26 cellular contexts compared by ENCODE assay signal in the genomic region with DNA sequence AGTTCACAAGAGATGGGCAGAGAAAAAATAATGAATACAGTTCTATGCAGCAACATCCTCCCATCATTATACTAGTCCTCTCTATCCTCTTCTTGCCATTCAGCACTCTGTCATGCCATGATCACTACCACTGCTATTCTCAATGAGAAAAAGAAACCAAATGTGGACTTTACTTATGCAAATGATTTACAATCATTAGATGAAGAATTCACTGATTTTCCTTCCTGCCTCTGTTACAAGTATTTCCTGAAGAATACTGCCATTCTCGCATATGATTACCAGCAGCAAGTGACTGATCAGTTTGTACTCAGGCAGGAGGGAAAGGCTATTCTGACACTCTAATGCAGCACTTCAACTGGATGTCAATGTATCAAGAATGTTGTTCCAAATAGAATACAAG. TPM values are rescaled to one million over a fixed set of nuclear protein-coding genes. Genes with fewer than 3 reads are reported as not detected.
DNase-seq lines count a peak whose midpoint lies in the region; ATAC-seq and TF ChIP-seq lines count a peak whose summit lies in the region.
"Had no signal": no experiment of that assay in that cellular context is flagged by ENCODE, and none has a peak within 500 bp of the region (broad histone marks: within the 10 kb centered on the region; RNA-seq: fewer than 3 reads in every experiment).

No MANE protein-coding gene starts in this region.

- H3K9ac ChIP-seq in NT2/D1 (ENCODE audit: insufficient read length, low read depth) = no peak overlapping the region

- no peak for ATAC-seq in thoracic aorta (ENCODE audit: insufficient number of reproducible peaks, low FRiP score, low read depth)
- ATAC-seq in HG02970 (IDR thresholded peaks at IDR 0.05; ENCODE audit: low FRiP score, unreplicated experiment) = no peak
- ATAC-seq: activated CD8-positive, alpha-beta memory T cell treated with anti-CD3 and anti-CD28 coated beads, Interleukin-2, amount 10 ng/mL, durations not matched to agents 7 days and 5 days; activated T-cell treated with anti-CD3 and anti-CD28 coated beads, Interleukin-2, amount 50 U/mL, for 72 hours; HepG2; natural killer cell treated with Interleukin-12 subunit alpha and Interleukin-12 subunit beta and Interleukin-15 and Interleukin-18, amount 100 ng/mL, for 72 hours; pancreas; right cardiac atrium had no signal

- no peaks in the 10 kb centered on the region for H3K27me3 ChIP-seq in NT2/D1 (ENCODE audit: insufficient read depth, insufficient read length)
- H3K27me3 ChIP-seq in thoracic aorta (replicated peaks; ENCODE audit: insufficient read depth) = no peaks in the 10 kb centered on the region
- H3K27me3 ChIP-seq: breast epithelium, esophagus muscularis mucosa, pancreas, Peyer's patch had no signal

- peak overlapping the region; percentile 8 to 50 for H3K27ac ChIP-seq in coronary artery
- H3K27ac ChIP-seq in thoracic aorta = peak overlapping the region in 1 of 2 donors; percentile 33
- H3K27ac ChIP-seq: breast epithelium, esophagus muscularis mucosa, pancreas, Peyer's patch, WERI-Rb-1 had no signal

- TF ChIP-seq CTCF in coronary artery (IDR thresholded peaks at IDR 0.05) (no peak), thoracic aorta (IDR thresholded peaks at IDR 0.05) (no peak)

- H3K9me3 ChIP-seq in NT2/D1 (ENCODE audit: insufficient read depth, low read length) = no peaks in the 10 kb centered on the region
- no peaks in the 10 kb centered on the region for H3K9me3 ChIP-seq in thoracic aorta
- H3K9me3 ChIP-seq: breast epithelium, esophagus muscularis mucosa, left ventricle myocardium inferior, pancreas, Peyer's patch had no signal

- no peak overlapping the region for H3K4me3 ChIP-seq in NT2/D1 (ENCODE audit: insufficient read length, low read depth)
- peak overlapping the region; percentile 12 for H3K4me3 ChIP-seq in coronary artery
- H3K4me3 ChIP-seq in thoracic aorta = peak overlapping the region; percentile 5
- H3K4me3 ChIP-seq: breast epithelium, esophagus muscularis mucosa, left ventricle myocardium inferior, pancreas, Peyer's patch had no signal

- DNase-seq in NT2/D1 (ENCODE audit: low read depth, low spot score) (peak; percentile 8), coronary artery (ENCODE audit: low spot score) (no peak), lung microvascular endothelial cell (ENCODE audit: low read depth in 2 of 2) (peak; percentile 34 to 68), thoracic aorta (ENCODE audit: low spot score) (no peak), ecto neural progenitor cell (ENCODE audit: low spot score) (no peak), NCI-H1105 treated with DMSO at 0.1 percent for 48 hours (lab: John Stamatoyannopoulos, UW) (no peak)
- DNase-seq: activated CD4-positive, alpha-beta T cell treated with anti-CD3 and anti-CD28 coated beads, Interleukin-2, amount 50 U/mL, for 1 hour; activated CD8-positive, alpha-beta memory T cell treated with anti-CD3 and anti-CD28 coated beads, Interleukin-2, amount 10 ng/mL, durations not matched to agents 7 days and 5 days; activated naive CD4-positive, alpha-beta T cell treated with Interleukin-2 at 50 U/mL for 16 hours; activated T-cell treated with anti-CD3 and anti-CD28 coated beads, Interleukin-2, amount 50 U/mL, for 72 hours; foreskin melanocyte; immature natural killer cell; left ventricle myocardium inferior; NCI-H1694 treated with DMSO at 0.1 percent for 48 hours; NCI-H510A; pancreas; Peyer's patch; right cardiac atrium; SHP77 treated with DMSO at 0.1 percent for 48 hours; stimulated activated CD4-positive, alpha-beta T cell treated with anti-CD3 and anti-CD28 coated beads, Interleukin-2, amount 100 ng/mL, for 48 hours; WERI-Rb-1 had no signal

- H3K36me3 ChIP-seq in NT2/D1 (ENCODE audit: insufficient read depth, insufficient read length, low read length) = no peaks in the 10 kb centered on the region
- H3K36me3 ChIP-seq in thoracic aorta = no peaks in the 10 kb centered on the region
- H3K36me3 ChIP-seq: breast epithelium, pancreas, Peyer's patch had no signal

- H3K4me1 ChIP-seq in NT2/D1 (ENCODE audit: insufficient read depth, insufficient read length) (no peaks in the 10 kb centered on the region), thoracic aorta (ENCODE audit: control insufficient read depth in 1 of 2, low read depth in 2 of 2) (peaks cover 56 to 75% of the 10 kb centered on the region in 2 donors)
- H3K4me1 ChIP-seq: Peyer's patch had no signal

RNA-seq across cellular contexts. Expression of a gene that starts 50.3 kb away (rescaled TPM):
- total RNA-seq in lung microvascular endothelial cell (56.4 and 72.4 TPM in 2 replicates), thoracic aorta (100 to 1,000 TPM; 116 to 140 TPM)

Comparison
In these comparisons a context has a peak if more than half of its experiments do, and no peak if none do; other contexts are left out.
1. DNase-seq: peak in NT2/D1 (single experiment) and lung microvascular endothelial cell (2 of 2); none in coronary artery (single experiment), thoracic aorta (single experiment), ecto neural progenitor cell (single experiment) and NCI-H1105 treated with DMSO at 0.1 percent for 48 hours (single experiment).